ENCODE assay signal across 9 cellular contexts in genomic region chr11:1749020-1749758, GRCh38. TPM values are rescaled to one million over a fixed set of nuclear protein-coding genes. Genes with fewer than 3 reads are reported as not detected.
A peak's percentile ranks its signal among the peaks of the same experiment; 100 is the strongest.
DNase-seq lines count a peak whose midpoint lies in the region; ATAC-seq and TF ChIP-seq lines count a peak whose summit lies in the region.
"Had no signal": no experiment of that assay in that cellular context is flagged by ENCODE, and none has a peak within 500 bp of the region (broad histone marks: within the 10 kb centered on the region; RNA-seq: fewer than 3 reads in every experiment).

No MANE protein-coding gene starts in this region.

- no peaks in the 10 kb centered on the region for H3K27me3 ChIP-seq in CD4-positive, alpha-beta memory T cell (ENCODE audit: insufficient read depth, low read length)
- peaks cover 28% of the 10 kb centered on the region for H3K27me3 ChIP-seq in neutrophil

- no peak overlapping the region for H3K4me3 ChIP-seq in CD4-positive, alpha-beta memory T cell (ENCODE audit: low read length in 2 of 2)
- H3K4me3 ChIP-seq in fibroblast of mammary gland (ENCODE audit: control insufficient read depth, low read depth, low read length) (peak overlapping the region; percentile 37), neutrophil (ENCODE audit: low read depth in 1 of 2, low read length in 1 of 2) (peak overlapping the region; percentile 47 to 73)

- peaks cover 0 to 4% (median 0%) of the 10 kb centered on the region in 8 donors for H3K9me3 Mint-ChIP-seq in CD4-positive, alpha-beta memory T cell

- peaks cover 11 to 12% of the 10 kb centered on the region in 2 donors for H3K27me3 Mint-ChIP-seq in CD4-positive, alpha-beta memory T cell

- no peak for DNase-seq in CD4-positive, alpha-beta memory T cell
- DNase-seq in RPMI7951 (ENCODE audit: low read depth) (peak; percentile 60), fibroblast of mammary gland (ENCODE audit: low read depth) (peak; percentile 34), RKO (ENCODE audit: low spot score) (no peak), DMS79 (lab: John Stamatoyannopoulos, UW) (no peak)
- DNase-seq in effector CD4-positive, alpha-beta T cell: no peak
- DNase-seq: Kasumi-1 had no signal

- peaks cover 5 to 7% of the 10 kb centered on the region in 2 donors for H3K36me3 Mint-ChIP-seq in CD4-positive, alpha-beta memory T cell

- CTCF ChIA-PET in CD4-positive, alpha-beta memory T cell (lab: Charles Lee; ENCODE audit: partially characterized antibody): no interaction called here

- no peaks in the 10 kb centered on the region for H3K9me3 ChIP-seq in CD4-positive, alpha-beta memory T cell (ENCODE audit: control insufficient read depth in 1 of 2, low read length in 2 of 2)
- no peaks in the 10 kb centered on the region for H3K9me3 ChIP-seq in neutrophil

- peak overlapping the region in 5 of 8 donors; percentile 17 to 74 (median 36) for H3K4me3 Mint-ChIP-seq in CD4-positive, alpha-beta memory T cell

- peaks cover 10% of the 10 kb centered on the region for H3K4me1 ChIP-seq in CD4-positive, alpha-beta memory T cell (ENCODE audit: insufficient read depth, low read length)
- peaks cover 27 to 87% of the 10 kb centered on the region in 2 experiments for H3K4me1 ChIP-seq in neutrophil (ENCODE audit: control insufficient read depth in 1 of 2, insufficient read depth in 1 of 2, low read depth in 1 of 2, low read length in 1 of 2)

- no peak for ATAC-seq in GM21515 (IDR thresholded peaks at IDR 0.05; ENCODE audit: unreplicated experiment)

- peaks cover 4 to 30% (median 21%) of the 10 kb centered on the region in 4 donors for H3K4me1 Mint-ChIP-seq in CD4-positive, alpha-beta memory T cell

- peak overlapping the region in 1 of 7 donors; percentile 42 for H3K27ac Mint-ChIP-seq in CD4-positive, alpha-beta memory T cell

- intact Hi-C loops in CD4-positive, alpha-beta memory T cell (cut with micrococcal nuclease): no loop called here

- H3K27ac ChIP-seq in CD4-positive, alpha-beta memory T cell (ENCODE audit: low read depth, low read length): no peak overlapping the region
- H3K27ac ChIP-seq in neutrophil: peak overlapping the region; percentile 78

- peaks cover 10% of the 10 kb centered on the region for H3K36me3 ChIP-seq in CD4-positive, alpha-beta memory T cell (ENCODE audit: insufficient read depth, low read length)
- peaks cover 70% of the 10 kb centered on the region for H3K36me3 ChIP-seq in neutrophil

- POLR2A ChIA-PET in CD4-positive, alpha-beta memory T cell (lab: Charles Lee; ENCODE audit: partially characterized antibody): interaction anchor here (0.8 kb wide), 1 partner anchor 15 kb away, joined by 4 read pairs; the partner anchor contains the start of gene CTSD

- TF ChIP-seq CTCF in fibroblast of mammary gland (conservative IDR thresholded peaks at IDR 0.05; ENCODE audit: control insufficient read depth, insufficient read depth, low read depth, low read length) (no peak), neutrophil (IDR thresholded peaks at IDR 0.05) (no peak)

RNA-seq across cellular contexts. Expression of gene IFITM10, which starts 1.2 kb away (rescaled TPM):
- total RNA-seq in CD4-positive, alpha-beta memory T cell: 1 to 10 TPM; 1.6 to 1.8 TPM
- polyA plus RNA-seq in CD4-positive, alpha-beta memory T cell: not detected
- total RNA-seq in RPMI7951 (2014; rRNA removed; shearing (Covaris generic)): 4.3 and 6.6 TPM in 2 replicates

RNA-seq across cellular contexts. Expression of gene CTSD, which starts 14.5 kb away (rescaled TPM):
- total RNA-seq in CD4-positive, alpha-beta memory T cell: 100 to 1,000 TPM; 206 to 214 TPM
- 100 to 1,000 TPM; 122 to 137 TPM for polyA plus RNA-seq in CD4-positive, alpha-beta memory T cell
- total RNA-seq in RPMI7951 (2014; rRNA removed; shearing (Covaris generic)): 383 and 388 TPM in 2 replicates

RNA-seq across cellular contexts. Expression of gene KRTAP5-6, which starts 52.2 kb away (rescaled TPM):
- total RNA-seq in CD4-positive, alpha-beta memory T cell: not detected
- not detected for polyA plus RNA-seq in CD4-positive, alpha-beta memory T cell
- total RNA-seq in RPMI7951 (2014; rRNA removed; shearing (Covaris generic)): not detected in 2 replicates

Comparison
In these comparisons a context has a peak if more than half of its experiments do, and no peak if none do; other contexts are left out.
1. DNase-seq: peak in RPMI7951 (single experiment) and fibroblast of mammary gland (single experiment); none in CD4-positive, alpha-beta memory T cell (0 of 5), RKO (single experiment), effector CD4-positive, alpha-beta T cell (single experiment) and DMS79 (single experiment).
2. H3K4me3 ChIP-seq: peak in fibroblast of mammary gland (single experiment) and neutrophil (2 of 2); none in CD4-positive, alpha-beta memory T cell (0 of 2).